ENCODE assay signal across 13 cellular contexts in genomic region chr14:21109377-21110260, GRCh38. TPM values are rescaled to one million over a fixed set of nuclear protein-coding genes. Genes with fewer than 3 reads are reported as not detected.
DNase-seq lines count a peak whose midpoint lies in the region; ATAC-seq and TF ChIP-seq lines count a peak whose summit lies in the region.
"Had no signal": no experiment of that assay in that cellular context is flagged by ENCODE, and none has a peak within 500 bp of the region (broad histone marks: within the 10 kb centered on the region; RNA-seq: fewer than 3 reads in every experiment).

No MANE protein-coding gene starts in this region.

- TF ChIP-seq CTCF in neural crest cell (conservative IDR thresholded peaks at IDR 0.05) (no peak), prostate gland (IDR thresholded peaks at IDR 0.05) (no peak)

- no peaks in the 10 kb centered on the region for H3K9me3 ChIP-seq in prostate gland
- H3K9me3 ChIP-seq: thyroid gland had no signal

- H3K27me3 ChIP-seq in prostate gland (replicated peaks; ENCODE audit: insufficient read depth), result no peaks in the 10 kb centered on the region
- H3K27me3 ChIP-seq: thyroid gland had no signal

- WGBS in prostate gland, result 68% methylated on average over 8 of the region's 8 CpGs

- intact Hi-C loops in prostate gland (cut with DNase I), result loop anchor here (10.0 kb wide), 1 partner anchor 275 kb away; the partner anchor contains the start of gene SUPT16H

- H3K36me3 Mint-ChIP-seq in neural crest cell (ENCODE audit: low read depth), result no peaks in the 10 kb centered on the region

- no peaks in the 10 kb centered on the region for H3K36me3 ChIP-seq in prostate gland
- H3K36me3 ChIP-seq: thyroid gland had no signal

- no peaks in the 10 kb centered on the region for H3K27me3 Mint-ChIP-seq in neural crest cell (ENCODE audit: low read depth)

- peaks cover 26% of the 10 kb centered on the region for H3K4me1 Mint-ChIP-seq in neural crest cell

- no peak overlapping the region for H3K27ac Mint-ChIP-seq in neural crest cell (ENCODE audit: unreplicated experiment)

- TF ChIP-seq POLR2A in prostate gland (IDR thresholded peaks at IDR 0.05), result no peak

- no peak overlapping the region for H3K4me3 ChIP-seq in prostate gland
- H3K4me3 ChIP-seq: thyroid gland had no signal

- ATAC-seq in HG02610 (IDR thresholded peaks at IDR 0.05; ENCODE audit: unreplicated experiment), result peak; percentile 84

- no peaks in the 10 kb centered on the region for H3K9me3 Mint-ChIP-seq in neural crest cell

- H3K4me1 ChIP-seq in prostate gland (replicated peaks), result peaks cover 11% of the 10 kb centered on the region

- no peak overlapping the region for H3K27ac ChIP-seq in prostate gland
- H3K27ac ChIP-seq: thyroid gland had no signal

- DNase-seq in activated CD4-positive, alpha-beta T cell treated with anti-CD3 and anti-CD28 coated beads for 48 hours, result peak; percentile 63
- no peak for DNase-seq in activated CD4-positive, alpha-beta T cell treated with anti-CD3 and anti-CD28 coated beads, Interleukin-2, amount 50 U/mL, for 1 hour
- DNase-seq in NCI-H2171 (lab: John Stamatoyannopoulos, UW) (peak; percentile 93), neural crest cell (ENCODE audit: low read depth, low spot score) (no peak), SHP77 (lab: John Stamatoyannopoulos, UW) (no peak), prostate gland (ENCODE audit: low spot score) (no peak), glomerular visceral epithelial cell (ENCODE audit: extremely low spot score) (no peak)
- DNase-seq: amniotic stem cell, NCI-H2029, thyroid gland had no signal

- peak overlapping the region; percentile 13 for H3K4me3 Mint-ChIP-seq in neural crest cell

RNA-seq across cellular contexts. Expression of gene TMEM253, which starts 8.8 kb away (rescaled TPM):
- total RNA-seq in neural crest cell (1.6 TPM in 2 replicates), prostate gland (not detected)
- total RNA-seq: T-helper 2 cell treated with Interferon-gamma antibody and Interleukin-4, amounts not matched to agents 100 ng/mL and 5 ng/mL, for 36 hours had no signal

RNA-seq across cellular contexts. Expression of gene ZNF219, which starts 11.2 kb away (rescaled TPM):
- total RNA-seq in neural crest cell (141 and 143 TPM in 2 replicates), prostate gland (10 to 100 TPM; 56.8 to 89.8 TPM)

RNA-seq across cellular contexts. Expression of gene ARHGEF40, which starts 39.5 kb away (rescaled TPM):
- total RNA-seq in neural crest cell, result 72.7 and 73.8 TPM in 2 replicates
- 10 to 100 TPM; 12.4 to 37.7 TPM for total RNA-seq in prostate gland
- total RNA-seq: T-helper 2 cell treated with Interferon-gamma antibody and Interleukin-4, amounts not matched to agents 100 ng/mL and 5 ng/mL, for 36 hours had no signal

RNA-seq across cellular contexts. Expression of gene OR5AU1, which starts 46.2 kb away (rescaled TPM):
- total RNA-seq in neural crest cell (not detected in 2 replicates), prostate gland (not detected)
- total RNA-seq: mesenteric fat pad; T-helper 2 cell treated with Interferon-gamma antibody and Interleukin-4, amounts not matched to agents 100 ng/mL and 5 ng/mL, for 36 hours; thyroid gland had no signal

RNA-seq across cellular contexts. Expression of gene RNASE8, which starts 52.0 kb away (rescaled TPM):
- total RNA-seq in neural crest cell (not detected in 2 replicates), prostate gland (not detected)
- total RNA-seq: mesenteric fat pad; T-helper 2 cell treated with Interferon-gamma antibody and Interleukin-4, amounts not matched to agents 100 ng/mL and 5 ng/mL, for 36 hours; thyroid gland had no signal

Comparison
In these comparisons a context has a peak if more than half of its experiments do, and no peak if none do; other contexts are left out.
1. DNase-seq: peak in activated CD4-positive, alpha-beta T cell treated with anti-CD3 and anti-CD28 coated beads for 48 hours (single experiment) and NCI-H2171 (single experiment); none in activated CD4-positive, alpha-beta T cell treated with anti-CD3 and anti-CD28 coated beads, Interleukin-2, amount 50 U/mL, for 1 hour (single experiment), neural crest cell (single experiment), SHP77 (0 of 2), prostate gland (single experiment) and glomerular visceral epithelial cell (single experiment).